In the genomic region with DNA sequence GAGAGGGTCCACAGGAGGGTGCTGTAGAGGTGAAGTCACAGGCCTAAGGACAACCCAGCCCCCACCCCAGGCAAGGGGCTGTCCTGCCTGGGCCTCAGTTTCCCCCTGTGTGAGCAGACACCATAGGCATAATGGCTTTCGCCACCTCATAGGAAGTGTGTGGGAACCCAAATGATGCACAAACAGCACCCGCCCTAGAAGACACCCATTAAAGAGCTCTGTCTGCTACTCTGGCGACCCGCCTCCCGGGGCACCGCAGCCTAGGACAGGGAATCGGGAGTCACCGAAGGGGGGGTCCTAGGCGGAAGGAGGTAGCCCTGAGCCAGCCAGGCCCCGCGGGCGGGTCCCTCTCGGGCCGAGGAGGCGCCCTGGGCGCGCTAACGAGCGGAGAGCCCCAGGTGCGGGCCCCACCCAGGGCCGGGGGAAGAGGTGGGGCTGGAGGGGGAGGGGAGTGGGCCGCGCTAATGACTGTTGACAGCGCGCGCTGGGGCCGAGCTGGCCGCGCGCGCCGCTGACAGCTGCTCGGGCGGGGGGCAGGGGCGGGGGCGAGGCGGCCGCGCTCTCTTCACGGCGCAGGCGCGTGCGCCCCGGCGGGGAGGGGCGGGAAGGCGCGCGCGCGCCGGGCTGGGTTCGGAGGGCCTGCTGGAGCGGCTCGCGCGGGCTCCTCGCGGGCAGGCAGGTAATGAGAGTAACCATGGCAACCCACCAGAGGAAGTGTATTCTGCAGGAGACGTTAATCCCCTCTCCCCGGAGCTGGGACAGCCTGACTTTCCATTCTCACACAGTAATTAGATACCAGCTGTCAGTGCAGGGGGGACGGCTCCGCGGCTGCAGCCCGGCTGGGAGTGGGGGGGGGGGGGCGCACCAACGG, we compare ENCODE assay signal across 8 cellular contexts. TPM values are rescaled to one million over a fixed set of nuclear protein-coding genes. Genes with fewer than 3 reads are reported as not detected.
A peak's percentile ranks its signal among the peaks of the same experiment; 100 is the strongest.
DNase-seq lines count a peak whose midpoint lies in the region; ATAC-seq and TF ChIP-seq lines count a peak whose summit lies in the region.

No MANE protein-coding gene starts in this region.

- H3K4me3 ChIP-seq in epithelial cell of proximal tubule (ENCODE audit: low read depth, low read length) = peak overlapping the region; percentile 27
- peak overlapping the region; percentile 77 for H3K4me3 ChIP-seq in naive thymus-derived CD4-positive, alpha-beta T cell (ENCODE audit: low read length)

- peak overlapping the region; percentile 82 to 99 (median 88) for H3K4me3 Mint-ChIP-seq in naive thymus-derived CD4-positive, alpha-beta T cell

- H3K4me1 Mint-ChIP-seq in naive thymus-derived CD4-positive, alpha-beta T cell = peaks cover 61 to 87% (median 84%) of the 10 kb centered on the region in 7 donors

- peak; percentile 98 for DNase-seq in NCI-H82 (lab: John Stamatoyannopoulos, UW)
- peak; percentile 56 for DNase-seq in activated T-cell treated with anti-CD3 and anti-CD28 coated beads for 4 hours
- no peak for DNase-seq in epithelial cell of proximal tubule (ENCODE audit: low read depth)
- DNase-seq in naive thymus-derived CD4-positive, alpha-beta T cell = peak; percentile 59 to 91 (median 78)
- peak; percentile 52 for DNase-seq in superior temporal gyrus (ENCODE audit: extremely low spot score)
- DNase-seq in middle frontal gyrus (ENCODE audit: extremely low spot score, low spot score) = no peak

- H3K36me3 Mint-ChIP-seq in naive thymus-derived CD4-positive, alpha-beta T cell = peaks cover 0 to 9% (median 5%) of the 10 kb centered on the region in 5 donors

- POLR2A ChIA-PET in naive thymus-derived CD4-positive, alpha-beta T cell (lab: Charles Lee) = interaction anchor here (0.9 to 21.3 kb wide), 12 partner anchors 9 to 177 kb away, joined by 3 to 623 read pairs (median 6); a partner anchor contains a TSS

- no peaks in the 10 kb centered on the region for H3K36me3 ChIP-seq in naive thymus-derived CD4-positive, alpha-beta T cell (ENCODE audit: control insufficient read depth in 2 of 3, insufficient read depth in 3 of 3, low read length in 3 of 3)

- ATAC-seq in GM18498 (IDR thresholded peaks at IDR 0.05; ENCODE audit: unreplicated experiment) (peak; percentile 46), HG03521 (IDR thresholded peaks at IDR 0.05; ENCODE audit: unreplicated experiment) (peak; percentile 39)
- ATAC-seq in naive thymus-derived CD4-positive, alpha-beta T cell = peak; percentile 77

- H3K27ac Mint-ChIP-seq in naive thymus-derived CD4-positive, alpha-beta T cell = peak overlapping the region; percentile 84 to 98 (median 95)

- H3K4me1 ChIP-seq in naive thymus-derived CD4-positive, alpha-beta T cell (ENCODE audit: control insufficient read depth in 2 of 2, insufficient read depth in 2 of 2, low read length in 2 of 2) = peaks cover 73 to 77% of the 10 kb centered on the region in 2 donors

- no peak for TF ChIP-seq CTCF in epithelial cell of proximal tubule (conservative IDR thresholded peaks at IDR 0.05; ENCODE audit: low read depth, low read length)

- peak overlapping the region; percentile 86 for H3K27ac ChIP-seq in naive thymus-derived CD4-positive, alpha-beta T cell (ENCODE audit: low read depth, low read length)

- no peaks in the 10 kb centered on the region for H3K9me3 ChIP-seq in naive thymus-derived CD4-positive, alpha-beta T cell (ENCODE audit: control insufficient read depth in 2 of 3, low read length in 3 of 3)

- peaks cover 0 to 2% (median 0%) of the 10 kb centered on the region in 11 donors for H3K9me3 Mint-ChIP-seq in naive thymus-derived CD4-positive, alpha-beta T cell

- intact Hi-C loops in naive thymus-derived CD4-positive, alpha-beta T cell (cut with micrococcal nuclease) = loop anchor here (1.0 to 10.0 kb wide), 14 partner anchors 8 to 951 kb away; a partner anchor contains a TSS

- no peaks in the 10 kb centered on the region for H3K27me3 ChIP-seq in naive thymus-derived CD4-positive, alpha-beta T cell (ENCODE audit: control insufficient read depth in 2 of 2, insufficient read depth in 2 of 2, low read length in 2 of 2)

- H3K27me3 Mint-ChIP-seq in naive thymus-derived CD4-positive, alpha-beta T cell = no peaks in the 10 kb centered on the region

- CTCF ChIA-PET in naive thymus-derived CD4-positive, alpha-beta T cell (lab: Charles Lee) = interaction anchor here (0.6 to 14.4 kb wide), 5 partner anchors 10 to 637 kb away, joined by 3 to 320 read pairs (median 3); no protein-coding TSS in a partner anchor

RNA-seq across cellular contexts. Expression of a gene that starts 48.9 kb away (rescaled TPM):
- total RNA-seq in epithelial cell of proximal tubule = 33.6 and 44.1 TPM in 2 replicates
- 10 to 100 TPM; 29.4 to 81.9 (median 74.6) TPM for total RNA-seq in naive thymus-derived CD4-positive, alpha-beta T cell
- 10 to 100 TPM; 17.3 to 23.5 TPM for polyA plus RNA-seq in naive thymus-derived CD4-positive, alpha-beta T cell

Comparison
In these comparisons a context has a peak if more than half of its experiments do, and no peak if none do; other contexts are left out.
1. DNase-seq: peak in NCI-H82 (single experiment), activated T-cell treated with anti-CD3 and anti-CD28 coated beads for 4 hours (single experiment), naive thymus-derived CD4-positive, alpha-beta T cell (9 of 9) and superior temporal gyrus (single experiment); none in epithelial cell of proximal tubule (single experiment) and middle frontal gyrus (single experiment).
2. Peak in every context shown above with its lines, with median percentiles within 50 percentile points of each other: ATAC-seq.